27 cellular contexts compared by ENCODE assay signal in the genomic region with DNA sequence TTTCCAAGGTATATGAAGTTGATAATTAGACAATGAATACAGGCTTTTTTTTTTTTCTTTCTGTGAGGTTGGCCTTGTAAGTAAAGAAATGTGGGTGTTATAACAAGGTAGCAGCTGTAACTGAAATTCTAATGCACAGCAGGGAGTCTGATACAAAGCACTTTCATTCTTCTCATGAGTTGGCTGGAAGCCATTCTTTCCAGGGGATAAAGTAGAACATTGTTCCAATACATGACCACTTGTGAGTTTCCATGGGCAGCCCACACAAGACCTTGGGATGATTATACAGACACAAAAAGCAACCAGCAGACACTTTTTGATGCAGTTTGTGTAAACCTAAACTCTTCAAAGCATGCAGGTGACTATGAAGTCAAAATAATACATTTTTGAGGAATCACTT.
DNase-seq lines count a peak whose midpoint lies in the region; ATAC-seq and TF ChIP-seq lines count a peak whose summit lies in the region.
"Had no signal": no experiment of that assay in that cellular context is flagged by ENCODE, and none has a peak within 500 bp of the region (broad histone marks: within the 10 kb centered on the region; RNA-seq: fewer than 3 reads in every experiment).

No MANE protein-coding gene starts in this region.

- no peaks in the 10 kb centered on the region for H3K36me3 Mint-ChIP-seq in progenitor cell of endocrine pancreas (ENCODE audit: insufficient read depth)
- H3K36me3 Mint-ChIP-seq: CD8-positive, alpha-beta T cell; type B pancreatic cell had no signal

- H3K4me3 Mint-ChIP-seq in progenitor cell of endocrine pancreas (ENCODE audit: low read depth), result no peak overlapping the region
- H3K4me3 Mint-ChIP-seq: CD8-positive, alpha-beta T cell; central memory CD8-positive, alpha-beta T cell; neural crest cell; stimulated activated naive CD8-positive, alpha-beta T cell treated with anti-CD3 and anti-CD28 coated beads, Interleukin-15, amount 100 ng/mL, for 72 hours; type B pancreatic cell had no signal

- TF ChIP-seq CTCF in choroid plexus epithelial cell (conservative IDR thresholded peaks at IDR 0.05; ENCODE audit: low read depth, low read length) (no peak), thyroid gland (IDR thresholded peaks at IDR 0.05) (no peak), progenitor cell of endocrine pancreas (IDR thresholded peaks at IDR 0.05; ENCODE audit: unreplicated experiment) (no peak)

- ATAC-seq in HG03457 (IDR thresholded peaks at IDR 0.05; ENCODE audit: unreplicated experiment), result no peak
- ATAC-seq: activated naive CD4-positive, alpha-beta T cell treated with anti-CD3 and anti-CD28 coated beads, Interleukin-2, amount 50 U/mL, for 72 hours; CD8-positive, alpha-beta T cell; stimulated activated naive CD8-positive, alpha-beta T cell treated with anti-CD3 and anti-CD28 coated beads, Interleukin-15, amount 100 ng/mL, for 72 hours had no signal

- H3K9me3 Mint-ChIP-seq in progenitor cell of endocrine pancreas (ENCODE audit: low read depth), result no peaks in the 10 kb centered on the region

- no peak overlapping the region for H3K27ac Mint-ChIP-seq in progenitor cell of endocrine pancreas
- H3K27ac Mint-ChIP-seq: activated naive CD4-positive, alpha-beta T cell treated with anti-CD3 and anti-CD28 coated beads, Interleukin-2, amount 50 U/mL, for 72 hours; CD8-positive, alpha-beta T cell; stimulated activated naive CD8-positive, alpha-beta T cell treated with anti-CD3 and anti-CD28 coated beads, Interleukin-15, amount 100 ng/mL, for 72 hours; type B pancreatic cell had no signal

- H3K9me3 ChIP-seq in thyroid gland, result no peaks in the 10 kb centered on the region
- H3K9me3 ChIP-seq: prostate gland had no signal

- no peak for TF ChIP-seq POLR2A in thyroid gland (IDR thresholded peaks at IDR 0.05)

- DNase-seq in NCI-H2107 treated with DMSO at 0.1 percent for 48 hours (lab: John Stamatoyannopoulos, UW; ENCODE audit: unreplicated experiment) (peak; percentile 7), NCI-H2107 (lab: John Stamatoyannopoulos, UW) (no peak), NCI-H524 treated with DMSO at 0.1 percent for 48 hours (lab: John Stamatoyannopoulos, UW) (peak; percentile 80), choroid plexus epithelial cell (ENCODE audit: low read depth) (peak; percentile 1), thyroid gland (peak; percentile 1 to 10), NCI-H187 (lab: John Stamatoyannopoulos, UW) (no peak), progenitor cell of endocrine pancreas (ENCODE audit: low spot score, unreplicated experiment) (no peak)
- DNase-seq: activated CD4-positive, alpha-beta T cell treated with anti-CD3 and anti-CD28 coated beads, Interleukin-2, amount 50 U/mL, for 4 hours; activated CD4-positive, CD25-positive, alpha-beta regulatory T cell; CD8-positive, alpha-beta T cell; dorsolateral prefrontal cortex; GF-D8; GM23248; kidney glomerular epithelial cell; NCI-H1694; NCI-H510A; stimulated activated naive CD8-positive, alpha-beta T cell treated with anti-CD3 and anti-CD28 coated beads, Interleukin-15, amount 100 ng/mL, for 72 hours; SW 1271; T1000 had no signal

- no peak overlapping the region for H3K27ac ChIP-seq in thyroid gland
- H3K27ac ChIP-seq: dorsolateral prefrontal cortex, GM23248, KMS-11, prostate gland had no signal

- H3K27me3 Mint-ChIP-seq in progenitor cell of endocrine pancreas, result no peaks in the 10 kb centered on the region
- H3K27me3 Mint-ChIP-seq: central memory CD8-positive, alpha-beta T cell; stimulated activated naive CD8-positive, alpha-beta T cell treated with anti-CD3 and anti-CD28 coated beads, Interleukin-15, amount 100 ng/mL, for 72 hours; type B pancreatic cell had no signal

- H3K4me3 ChIP-seq in choroid plexus epithelial cell (ENCODE audit: low read depth, low read length) (no peak overlapping the region), thyroid gland (replicated peaks in 1 of 3) (no peak overlapping the region)
- H3K4me3 ChIP-seq: dorsolateral prefrontal cortex, GM23248, lung, prostate gland had no signal

- no peaks in the 10 kb centered on the region for H3K4me1 Mint-ChIP-seq in progenitor cell of endocrine pancreas (ENCODE audit: low read depth)
- H3K4me1 Mint-ChIP-seq: central memory CD8-positive, alpha-beta T cell; stimulated activated naive CD8-positive, alpha-beta T cell treated with anti-CD3 and anti-CD28 coated beads, Interleukin-15, amount 100 ng/mL, for 72 hours had no signal

- H3K36me3 ChIP-seq in thyroid gland, result no peaks in the 10 kb centered on the region
- H3K36me3 ChIP-seq: prostate gland had no signal

- H3K27me3 ChIP-seq in thyroid gland, result no peaks in the 10 kb centered on the region
- H3K27me3 ChIP-seq: dorsolateral prefrontal cortex had no signal

- intact Hi-C loops in thyroid gland (cut with DNase I), result no loop called here

- H3K4me1 ChIP-seq in thyroid gland, result peaks cover 6 to 8% of the 10 kb centered on the region in 2 donors
- H3K4me1 ChIP-seq: prostate gland had no signal

Comparison
In these comparisons a context has a peak if more than half of its experiments do, and no peak if none do; other contexts are left out.
1. DNase-seq: peak in NCI-H2107 treated with DMSO at 0.1 percent for 48 hours (single experiment), NCI-H524 treated with DMSO at 0.1 percent for 48 hours (single experiment), choroid plexus epithelial cell (single experiment) and thyroid gland (2 of 2); none in NCI-H2107 (single experiment), NCI-H187 (0 of 2) and progenitor cell of endocrine pancreas (single experiment).